37 cellular contexts compared by ENCODE assay signal in the genomic region with DNA sequence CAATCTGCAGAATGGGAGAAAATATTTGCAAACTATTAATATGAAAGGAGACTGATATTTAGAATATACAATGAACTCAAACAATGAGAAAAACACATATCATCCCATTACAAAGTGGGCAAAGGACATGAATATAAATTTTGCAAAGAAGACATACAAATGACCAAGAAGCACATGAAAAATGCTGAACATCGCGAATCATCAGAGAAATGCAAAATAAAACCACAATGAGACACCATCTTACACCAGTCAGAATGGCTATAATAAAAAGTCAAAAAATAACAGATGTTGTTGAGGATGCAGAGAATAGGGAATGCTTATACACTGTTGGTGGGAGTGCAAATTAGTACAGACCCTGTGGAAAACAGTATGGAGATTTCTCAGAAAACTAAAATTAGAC.
"Had no signal": no experiment of that assay in that cellular context is flagged by ENCODE, and none has a peak within 500 bp of the region (broad histone marks: within the 10 kb centered on the region; RNA-seq: fewer than 3 reads in every experiment).

No MANE protein-coding gene starts in this region.

- DNase-seq: activated CD4-positive, alpha-beta memory T cell treated with anti-CD3 and anti-CD28 coated beads for 36 hours; activated CD4-positive, alpha-beta T cell treated with anti-CD3 and anti-CD28 coated beads, Interleukin-2, amount 10 ng/mL, durations not matched to agents 24 days and 14 days; activated CD8-positive, alpha-beta memory T cell treated with anti-CD3 and anti-CD28 coated beads, Interleukin-2, amount 50 U/mL, for 4 hours; activated effector memory CD4-positive, alpha-beta T cell treated with anti-CD3 and anti-CD28 coated beads, Interleukin-2, amount 50 U/mL, for 16 hours; activated naive CD4-positive, alpha-beta T cell treated with anti-CD3 and anti-CD28 coated beads for 36 hours; activated naive CD8-positive, alpha-beta T cell treated with anti-CD3 and anti-CD28 coated beads for 36 hours; activated T-cell treated with anti-CD3 and anti-CD28 coated beads, Interleukin-2, amount 50 U/mL, for 1 hour; adrenal gland; aorta; cerebellar nuclear complex; effector memory CD8-positive, alpha-beta T cell; islet precursor cell; left ventricle myocardium inferior; mesendoderm; ovary; retina; small intestine; stimulated activated CD4-positive, alpha-beta T cell treated with anti-CD3 and anti-CD28 coated beads, Interleukin-1b, Interleukin-23, amount 100 ng/mL, for 48 hours; stimulated activated CD4-positive, alpha-beta T cell treated with anti-CD3 and anti-CD28 coated beads, Interleukin-4, amount 100 ng/mL, for 4 hours; stimulated activated CD8-positive, alpha-beta memory T cell treated with anti-CD3 and anti-CD28 coated beads, Interleukin-4, amount 100 ng/mL, for 48 hours; stomach; T-helper 17 cell; T1000; thyroid gland; upper lobe of left lung; WERI-Rb-1 had no signal

- H3K9me3 Mint-ChIP-seq: activated T-helper 1 cell treated with anti-CD3 and anti-CD28 coated beads, Interleukin-12 subunit alpha, Interleukin-12 subunit beta, Interleukin-2, Interleukin-4 antibody, amounts not matched to agents 30 ng/mL and 10 ng/mL and 1 ng/mL, durations not matched to agents 14 hours and 24 hours and 36 hours; effector memory CD8-positive, alpha-beta T cell; stimulated activated memory B cell treated with anti-CD40 and anti-IgM and Interleukin-4, amounts not matched to agents 10 μg/mL and 1 μg/mL and 100 μg/mL, for 72 hours had no signal

- H3K4me1 Mint-ChIP-seq: brain, nephron had no signal

- H3K4me3 ChIP-seq: adrenal gland, cardiac muscle cell, coronary artery, left ventricle myocardium inferior, lung, ovary, stomach, thyroid gland, upper lobe of left lung, vagina had no signal

- H3K27me3 ChIP-seq: adrenal gland, cardiac muscle cell, ovary, stomach, thyroid gland, upper lobe of left lung, vagina had no signal

- H3K36me3 Mint-ChIP-seq: brain; stimulated activated memory B cell treated with anti-CD40 and anti-IgM and Interleukin-4, amounts not matched to agents 10 μg/mL and 1 μg/mL and 100 μg/mL, for 72 hours had no signal

- ATAC-seq: activated CD4-positive, CD25-positive, alpha-beta regulatory T cell treated with anti-CD3 and anti-CD28 coated beads, Interleukin-2, amount 50 U/mL, for 24 hours; effector memory CD8-positive, alpha-beta T cell; sciatic nerve; stimulated activated memory B cell treated with anti-CD40 and anti-IgM and Interleukin-4, amounts not matched to agents 10 μg/mL and 1 μg/mL and 100 μg/mL, for 72 hours; T-helper 17 cell had no signal

- H3K27me3 Mint-ChIP-seq: activated CD4-positive, alpha-beta memory T cell treated with anti-CD3 and anti-CD28 coated beads for 36 hours; activated naive CD8-positive, alpha-beta T cell treated with anti-CD3 and anti-CD28 coated beads for 36 hours; brain; effector memory CD8-positive, alpha-beta T cell; progenitor cell of endocrine pancreas; stimulated activated memory B cell treated with anti-CD40 and anti-IgM and Interleukin-4, amounts not matched to agents 10 μg/mL and 1 μg/mL and 100 μg/mL, for 72 hours; T-helper 17 cell had no signal

- H3K27ac ChIP-seq: cardiac muscle cell, left ventricle myocardium inferior, ovary, stomach, thyroid gland, upper lobe of left lung, vagina, WERI-Rb-1 had no signal

- H3K4me3 Mint-ChIP-seq: activated CD4-positive, alpha-beta memory T cell treated with anti-CD3 and anti-CD28 coated beads for 36 hours; activated CD4-positive, alpha-beta T cell treated with anti-CD3 and anti-CD28 coated beads, Interleukin-2, amount 10 ng/mL, durations not matched to agents 24 days and 14 days; activated naive CD4-positive, alpha-beta T cell treated with anti-CD3 and anti-CD28 coated beads for 36 hours; activated naive CD8-positive, alpha-beta T cell treated with anti-CD3 and anti-CD28 coated beads for 36 hours; activated T-helper 1 cell treated with anti-CD3 and anti-CD28 coated beads, Interleukin-12 subunit alpha, Interleukin-12 subunit beta, Interleukin-2, Interleukin-4 antibody, amounts not matched to agents 30 ng/mL and 10 ng/mL and 1 ng/mL, durations not matched to agents 14 hours and 24 hours and 36 hours; brain; effector memory CD8-positive, alpha-beta T cell; nephron; stimulated activated memory B cell treated with anti-CD40 and anti-IgM and Interleukin-4, amounts not matched to agents 10 μg/mL and 1 μg/mL and 100 μg/mL, for 72 hours; T-helper 17 cell had no signal

- H3K4me1 ChIP-seq: adrenal gland, left ventricle myocardium inferior, thyroid gland, vagina had no signal

- H3K27ac Mint-ChIP-seq: activated CD4-positive, alpha-beta memory T cell treated with anti-CD3 and anti-CD28 coated beads for 36 hours; activated CD4-positive, alpha-beta T cell treated with anti-CD3 and anti-CD28 coated beads, Interleukin-2, amount 10 ng/mL, durations not matched to agents 24 days and 14 days; activated naive CD4-positive, alpha-beta T cell treated with anti-CD3 and anti-CD28 coated beads for 36 hours; activated naive CD8-positive, alpha-beta T cell treated with anti-CD3 and anti-CD28 coated beads for 36 hours; activated T-helper 1 cell treated with anti-CD3 and anti-CD28 coated beads, Interleukin-12 subunit alpha, Interleukin-12 subunit beta, Interleukin-2, Interleukin-4 antibody, amounts not matched to agents 30 ng/mL and 10 ng/mL and 1 ng/mL, durations not matched to agents 14 hours and 24 hours and 36 hours; brain; nephron; progenitor cell of endocrine pancreas; stimulated activated memory B cell treated with anti-CD40 and anti-IgM and Interleukin-4, amounts not matched to agents 10 μg/mL and 1 μg/mL and 100 μg/mL, for 72 hours; T-helper 17 cell had no signal

- H3K9me3 ChIP-seq: adrenal gland, ovary, thyroid gland, vagina had no signal

- H3K36me3 ChIP-seq: adrenal gland, cardiac muscle cell, left ventricle myocardium inferior, ovary, stomach, thyroid gland, upper lobe of left lung, vagina, WERI-Rb-1 had no signal
